In the genomic region with DNA sequence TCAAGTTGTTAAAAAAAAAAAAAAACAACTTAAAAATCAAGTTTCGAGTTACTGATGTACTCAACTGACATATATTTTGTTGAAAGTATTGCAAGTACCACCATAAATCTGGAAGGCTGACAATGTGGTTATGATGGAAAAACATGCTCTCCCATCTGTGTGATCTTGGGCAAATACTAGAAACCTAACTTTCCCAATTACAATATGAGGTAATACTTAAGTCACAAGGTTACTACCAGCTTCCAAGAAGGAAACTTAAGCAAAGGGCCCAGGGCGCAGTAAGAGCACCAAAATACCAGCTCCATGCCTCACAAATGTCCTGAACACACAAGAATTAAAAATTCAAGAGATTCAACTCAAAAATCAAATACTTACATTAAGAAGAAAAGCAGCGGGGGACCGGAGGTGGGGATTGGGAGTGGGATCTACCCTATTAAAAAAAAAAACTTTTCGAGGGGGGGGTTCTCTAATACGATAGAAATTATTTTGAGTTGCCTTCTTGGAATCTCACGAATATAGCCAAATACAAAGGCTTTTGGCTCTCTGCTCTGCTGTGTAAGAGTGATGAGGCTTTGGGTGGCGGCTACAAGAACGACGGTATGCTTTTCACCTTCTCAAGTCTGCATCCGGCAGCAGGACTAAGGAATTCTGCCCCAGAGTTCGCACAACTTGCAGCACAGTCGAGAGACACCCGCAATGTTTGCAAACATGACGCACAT, we compare ENCODE assay signal across 8 cellular contexts. TPM values are rescaled to one million over a fixed set of nuclear protein-coding genes. Genes with fewer than 3 reads are reported as not detected.
DNase-seq lines count a peak whose midpoint lies in the region; ATAC-seq and TF ChIP-seq lines count a peak whose summit lies in the region.

No MANE protein-coding gene starts in this region.

- peak; percentile 19 for DNase-seq in BE2C
- no peak for DNase-seq in Panc1 (ENCODE audit: low read depth, low spot score)
- peak; percentile 29 to 45 (median 38) for DNase-seq in immature natural killer cell
- peak; percentile 7 for DNase-seq in stimulated activated CD4-positive, alpha-beta T cell treated with anti-CD3 and anti-CD28 coated beads, Interleukin-4, amount 100 ng/mL, for 1 hour

- H3K27ac Mint-ChIP-seq in brain, result peak overlapping the region in 4 of 5 experiments; percentile 80 to 98 (median 92)
- peak overlapping the region in 5 of 6 donors; percentile 25 to 87 (median 73) for H3K27ac Mint-ChIP-seq in immature natural killer cell

- BruUV-seq in Panc1 (replicated peaks; lab: Mats Ljungman, UMichigan), result TSS peak; percentile 64

- H3K9me3 ChIP-seq in BE2C (no peaks in the 10 kb centered on the region), Panc1 (ENCODE audit: control insufficient read depth, insufficient read depth, low read depth, low read length) (no peaks in the 10 kb centered on the region)

- H3K4me3 ChIP-seq in BE2C (ENCODE audit: low read depth, low read length) (peak overlapping the region; percentile 81), Panc1 (ENCODE audit: low read depth in 2 of 2, low read length in 2 of 2) (peak overlapping the region; percentile 75 to 88)

- peak overlapping the region; percentile 68; the same call in 1 of the 2 replicates for H3K27ac ChIP-seq in Panc1 (ENCODE audit: low read length)

- H3K36me3 ChIP-seq in BE2C, result no peaks in the 10 kb centered on the region
- peaks cover 5% of the 10 kb centered on the region for H3K36me3 ChIP-seq in Panc1 (ENCODE audit: control insufficient read depth, insufficient read depth, low read length)

- H3K4me3 Mint-ChIP-seq in brain, result no peak overlapping the region
- peak overlapping the region in 1 of 5 donors; percentile 92 for H3K4me3 Mint-ChIP-seq in immature natural killer cell

- CTCF ChIA-PET in Panc1 (lab: Charles Lee), result no interaction called here

- H3K27me3 Mint-ChIP-seq in brain, result peaks cover 9% of the 10 kb centered on the region
- H3K27me3 Mint-ChIP-seq in immature natural killer cell (ENCODE audit: low read depth in 3 of 3), result peaks cover 2 to 8% (median 4%) of the 10 kb centered on the region in 3 donors

- TF ChIP-seq CTCF in BE2C (IDR thresholded peaks at IDR 0.05; ENCODE audit: low read depth, low read length) (no peak), Panc1 (IDR thresholded peaks at IDR 0.05) (no peak), brain (conservative IDR thresholded peaks at IDR 0.05) (no peak)

- in situ Hi-C loops in Panc1 (cut with HindIII; ENCODE audit: low pct_unique_long_range_greater_than_20kb, low sequenced_read_pairs), result no loop called here

- H3K27me3 ChIP-seq in BE2C (no peaks in the 10 kb centered on the region), Panc1 (ENCODE audit: control insufficient read depth, insufficient read depth, low read length) (no peaks in the 10 kb centered on the region)

- ATAC-seq in GM21528 (IDR thresholded peaks at IDR 0.05; ENCODE audit: low FRiP score, unreplicated experiment), result peak; percentile 11
- ATAC-seq in Panc1, result peak; percentile 43; the same call in 1 of the 2 replicates
- ATAC-seq in GM21825 (IDR thresholded peaks at IDR 0.05; ENCODE audit: unreplicated experiment), result no peak
- ATAC-seq in GM21786 (IDR thresholded peaks at IDR 0.05; ENCODE audit: unreplicated experiment), result no peak

- H3K9me3 Mint-ChIP-seq in brain (peaks cover 0 to 2% (median 0%) of the 10 kb centered on the region in 5 experiments), immature natural killer cell (no peaks in the 10 kb centered on the region)

- intact Hi-C loops in Panc1 (cut with micrococcal nuclease; ENCODE audit: unreplicated experiment), result no loop called here

- H3K4me1 Mint-ChIP-seq in brain, result peaks cover 36% of the 10 kb centered on the region
- H3K4me1 Mint-ChIP-seq in immature natural killer cell, result peaks cover 14 to 18% of the 10 kb centered on the region in 2 donors

- no peaks in the 10 kb centered on the region; the same call in 1 of the 2 replicates for H3K4me1 ChIP-seq in BE2C
- peaks cover 13% of the 10 kb centered on the region; the same call in 1 of the 2 replicates for H3K4me1 ChIP-seq in Panc1 (ENCODE audit: control insufficient read depth, insufficient read depth, low read length)

- POLR2A ChIA-PET in Panc1 (lab: Charles Lee), result no interaction called here

- H3K36me3 Mint-ChIP-seq in brain (peaks cover 31% of the 10 kb centered on the region), immature natural killer cell (peaks cover 0 to 10% (median 9%) of the 10 kb centered on the region in 3 donors)

RNA-seq across cellular contexts. Expression of a gene that starts 1.2 kb away (rescaled TPM):
- polyA plus RNA-seq in BE2C (2012; ENCODE audit: insufficient read depth, insufficient read length, low read depth), result 15.1 TPM
- total RNA-seq in Panc1 (2021; ENCODE audit: unreplicated experiment), result 13.2 TPM
- 11.6 TPM for polyA plus RNA-seq in Panc1 (2012; ENCODE audit: insufficient read length)
- polyA plus RNA-seq in brain (ENCODE audit: insufficient read depth, low read depth, low replicate concordance), result 13.2 TPM
- polyA plus RNA-seq in immature natural killer cell, result 1 to 10 TPM; 2.9 to 6.9 (median 5.3) TPM

Comparison
In these comparisons a context has a peak if more than half of its experiments do, and no peak if none do; other contexts are left out.
1. ATAC-seq: peak in GM21528 (single experiment) and Panc1 (single experiment); none in GM21825 (single experiment) and GM21786 (single experiment).